Comparison of ENCODE assay signal across 20 cellular contexts in genomic region chr17:47818002-47818695, GRCh38. TPM values are rescaled to one million over a fixed set of nuclear protein-coding genes. Genes with fewer than 3 reads are reported as not detected.
"Had no signal": no experiment of that assay in that cellular context is flagged by ENCODE, and none has a peak within 500 bp of the region (broad histone marks: within the 10 kb centered on the region; RNA-seq: fewer than 3 reads in every experiment).

No MANE protein-coding gene starts in this region.

- H3K27me3 ChIP-seq: colonic mucosa, foreskin keratinocyte, right atrium auricular region, sigmoid colon, suprapubic skin, thyroid gland, upper lobe of left lung, vagina had no signal

- H3K27ac ChIP-seq: colonic mucosa, foreskin keratinocyte, right atrium auricular region, sigmoid colon, skin epidermis, suprapubic skin, thyroid gland, upper lobe of left lung, vagina had no signal

- H3K9me3 Mint-ChIP-seq: naive B cell had no signal

- DNase-seq: colonic mucosa; dermis blood vessel endothelial cell; erythroblast; foreskin keratinocyte; head of caudate nucleus; hippocampal formation; left ventricle myocardium superior; mesendoderm; naive B cell; sigmoid colon; stimulated activated CD4-positive, alpha-beta T cell treated with anti-CD3 and anti-CD28 coated beads, Interleukin-2, amount 100 ng/mL, for 48 hours; stimulated activated naive CD8-positive, alpha-beta T cell treated with anti-CD3 and anti-CD28 coated beads, Interleukin-15, Interleukin-2, amounts not matched to agents 100 U/mL and 50 U/mL, for 24 hours; thyroid gland; upper lobe of left lung had no signal

- H3K36me3 ChIP-seq: colonic mucosa had no signal

- H3K9me3 ChIP-seq: colonic mucosa, right atrium auricular region, sigmoid colon, suprapubic skin, thyroid gland, upper lobe of left lung, vagina had no signal

- H3K27me3 Mint-ChIP-seq: naive B cell had no signal

- ATAC-seq: foreskin keratinocyte; left colon; left ventricle myocardium superior; stimulated activated naive CD8-positive, alpha-beta T cell treated with anti-CD3 and anti-CD28 coated beads, Interleukin-15, Interleukin-2, amounts not matched to agents 100 U/mL and 50 U/mL, for 24 hours had no signal

- H3K4me1 ChIP-seq: foreskin keratinocyte had no signal

- H3K4me3 ChIP-seq: colonic mucosa, right atrium auricular region, sigmoid colon, skin epidermis, suprapubic skin, thyroid gland, upper lobe of left lung, vagina had no signal

RNA-seq across cellular contexts. Expression of gene LRRC46, which starts 13.3 kb away (rescaled TPM):
- total RNA-seq: dermis blood vessel endothelial cell, left ventricle myocardium superior, lung microvascular endothelial cell, suprapubic skin, vagina had no signal
